ENCODE assay signal across 23 cellular contexts in the genomic region with DNA sequence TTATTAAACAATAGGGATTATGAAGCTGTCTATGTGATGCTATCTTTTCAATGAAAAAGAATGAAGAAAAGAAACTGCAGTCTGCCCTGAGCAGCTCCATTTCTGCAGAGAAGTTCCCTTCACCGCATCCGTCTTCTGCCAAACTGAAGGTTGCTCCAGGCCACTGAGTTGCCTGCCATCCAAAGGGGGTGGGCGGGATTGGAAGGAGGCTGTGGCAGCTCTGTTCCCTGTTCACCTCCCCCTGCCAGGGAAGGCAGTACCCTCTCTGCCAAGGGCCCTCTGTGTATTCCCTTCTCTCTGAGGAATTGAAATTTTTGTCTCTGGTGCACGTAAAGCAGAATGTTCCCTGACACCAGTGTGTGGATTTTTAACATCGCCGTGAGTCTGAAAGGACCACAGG.
"Had no signal": no experiment of that assay in that cellular context is flagged by ENCODE, and none has a peak within 500 bp of the region (broad histone marks: within the 10 kb centered on the region; RNA-seq: fewer than 3 reads in every experiment).

No MANE protein-coding gene starts in this region.

- H3K27ac Mint-ChIP-seq: dendritic cell treated with granulocyte-macrophage colony-stimulating factor and Interleukin-4, amounts not matched to agents 40 ng/mL and 50 ng/mL, for 4 days; effector memory CD8-positive, alpha-beta T cell had no signal

- H3K4me1 ChIP-seq: colonic mucosa, esophagus muscularis mucosa, esophagus squamous epithelium, foreskin keratinocyte, gastrocnemius medialis, gastroesophageal sphincter, heart left ventricle, heart right ventricle had no signal

- H3K27me3 ChIP-seq: colonic mucosa, dorsolateral prefrontal cortex, esophagus muscularis mucosa, esophagus squamous epithelium, foreskin keratinocyte, gastrocnemius medialis, gastroesophageal sphincter, heart left ventricle, heart right ventricle had no signal

- H3K27me3 Mint-ChIP-seq: dendritic cell treated with granulocyte-macrophage colony-stimulating factor and Interleukin-4, amounts not matched to agents 40 ng/mL and 50 ng/mL, for 4 days had no signal

- H3K4me3 Mint-ChIP-seq: dendritic cell treated with granulocyte-macrophage colony-stimulating factor and Interleukin-4, amounts not matched to agents 40 ng/mL and 50 ng/mL, for 4 days; effector memory CD8-positive, alpha-beta T cell had no signal

- ATAC-seq: effector memory CD8-positive, alpha-beta T cell; esophagus mucosa; foreskin keratinocyte; gastrocnemius medialis; gastroesophageal sphincter; heart left ventricle; heart right ventricle had no signal

- H3K27ac ChIP-seq: colonic mucosa, coronary artery, dorsolateral prefrontal cortex, epithelial cell of prostate, esophagus muscularis mucosa, esophagus squamous epithelium, foreskin keratinocyte, gastrocnemius medialis, gastroesophageal sphincter, heart left ventricle, heart right ventricle had no signal

- H3K36me3 ChIP-seq: colonic mucosa, esophagus muscularis mucosa, esophagus squamous epithelium, gastrocnemius medialis, gastroesophageal sphincter, heart left ventricle, heart right ventricle had no signal

- H3K4me3 ChIP-seq: colonic mucosa, coronary artery, dorsolateral prefrontal cortex, esophagus muscularis mucosa, esophagus squamous epithelium, gastrocnemius medialis, gastroesophageal sphincter, heart left ventricle, heart right ventricle had no signal

- H3K9me3 ChIP-seq: colonic mucosa, esophagus muscularis mucosa, esophagus squamous epithelium, gastrocnemius medialis, gastroesophageal sphincter had no signal

- DNase-seq: colonic mucosa; cortex of kidney; dermis blood vessel endothelial cell; effector CD4-positive, alpha-beta T cell; effector CD8-positive, alpha-beta T cell; effector memory CD4-positive, alpha-beta T cell; effector memory CD8-positive, alpha-beta T cell; erythroblast; esophagus squamous epithelium; foreskin fibroblast; foreskin keratinocyte; foreskin melanocyte; gastrocnemius medialis; glutamatergic neuron; heart left ventricle; heart right ventricle had no signal
